Comparison of ENCODE assay signal across 1 cellular context in genomic region chr14:104768437-104769323, GRCh38.
TF ChIP-seq lines count a peak whose summit lies in the region.

No MANE protein-coding gene starts in this region.

TF ChIP-seq in IMR-90, 13 proteins besides CTCF, POLR2A, EP300 and RAD21:
- TF ChIP-seq MAZ (IDR thresholded peaks at IDR 0.05; ENCODE audit: borderline replicate concordance, low read depth, low read length) (peak; percentile 59; the same call in 1 of the 2 replicates), RFX5 (IDR thresholded peaks at IDR 0.05; ENCODE audit: low read depth, low read length) (no peak), SMC3 (IDR thresholded peaks at IDR 0.05; ENCODE audit: low read depth, low read length) (peak; percentile 70), FOS (IDR thresholded peaks at IDR 0.05; ENCODE audit: low read depth, low read length) (no peak), CEBPB (IDR thresholded peaks at IDR 0.05; ENCODE audit: low read depth, low read length) (no peak)
- TF ChIP-seq, protein P1, sequence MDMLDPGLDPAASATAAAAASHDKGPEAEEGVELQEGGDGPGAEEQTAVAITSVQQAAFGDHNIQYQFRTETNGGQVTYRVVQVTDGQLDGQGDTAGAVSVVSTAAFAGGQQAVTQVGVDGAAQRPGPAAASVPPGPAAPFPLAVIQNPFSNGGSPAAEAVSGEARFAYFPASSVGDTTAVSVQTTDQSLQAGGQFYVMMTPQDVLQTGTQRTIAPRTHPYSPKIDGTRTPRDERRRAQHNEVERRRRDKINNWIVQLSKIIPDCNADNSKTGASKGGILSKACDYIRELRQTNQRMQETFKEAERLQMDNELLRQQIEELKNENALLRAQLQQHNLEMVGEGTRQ (IDR thresholded peaks at IDR 0.05; ENCODE audit: low read depth, low read length): no peak
